8 cellular contexts compared by ENCODE assay signal in the genomic region with DNA sequence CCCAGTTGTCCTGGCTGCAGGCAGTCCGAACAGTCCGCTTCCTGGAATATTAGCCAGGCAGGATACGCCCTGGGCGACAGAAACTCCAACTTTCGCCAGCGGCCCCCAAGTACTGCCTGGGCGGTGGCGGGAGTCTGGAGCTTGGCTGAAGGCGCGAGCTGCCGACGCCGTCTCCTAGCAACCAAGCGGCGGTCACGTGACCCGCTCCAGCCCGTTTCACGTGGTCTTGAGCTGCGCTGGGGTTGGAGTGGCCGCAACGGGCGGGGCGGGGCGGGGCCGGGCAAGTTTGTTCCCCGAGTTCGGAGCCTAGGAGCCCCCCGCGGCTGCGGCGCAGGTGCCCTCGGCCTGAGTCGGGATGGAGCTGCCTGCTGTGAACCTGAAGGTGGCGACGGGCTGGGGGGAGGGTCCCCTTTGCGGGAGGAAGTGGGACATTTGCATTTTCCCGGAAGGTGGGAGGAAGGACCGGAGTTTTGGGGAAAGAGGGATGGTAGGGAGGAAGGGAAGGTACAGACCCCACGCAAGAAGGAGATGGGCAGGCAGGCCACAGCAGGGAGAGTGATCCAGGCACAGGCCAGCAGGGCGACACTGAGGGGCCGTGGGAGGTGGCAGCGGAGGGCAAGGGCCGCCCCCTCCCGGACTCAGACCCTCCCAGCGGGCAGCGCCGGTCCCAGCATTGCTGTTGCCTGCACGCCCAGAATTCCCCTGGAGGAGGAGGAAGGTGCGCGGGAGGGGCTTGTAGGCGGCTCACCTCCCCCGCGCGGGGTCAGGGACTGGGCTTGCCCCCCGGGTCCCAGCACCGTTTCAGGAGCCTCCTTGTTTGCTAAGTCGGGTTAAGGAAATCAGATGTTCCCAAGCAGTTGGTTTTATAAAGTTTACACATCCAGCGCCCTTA. TPM values are rescaled to one million over a fixed set of nuclear protein-coding genes. Genes with fewer than 3 reads are reported as not detected.
DNase-seq lines count a peak whose midpoint lies in the region; ATAC-seq and TF ChIP-seq lines count a peak whose summit lies in the region.

A gene with protein sequence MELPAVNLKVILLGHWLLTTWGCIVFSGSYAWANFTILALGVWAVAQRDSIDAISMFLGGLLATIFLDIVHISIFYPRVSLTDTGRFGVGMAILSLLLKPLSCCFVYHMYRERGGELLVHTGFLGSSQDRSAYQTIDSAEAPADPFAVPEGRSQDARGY (plus strand): TSS at position 283 of the 892 bp plus-strand sequence. CDS start 73 bp downstream, at position 356.

- H3K4me2 ChIP-seq in neural cell (ENCODE audit: low read length) = peak within 1 kb of the TSS; percentile 74

- no peaks in the 10 kb centered on the region for H3K9me3 ChIP-seq in neural cell (ENCODE audit: low read length)

- no peaks in the 10 kb centered on the region for H3K27me3 ChIP-seq in neural cell (ENCODE audit: insufficient read depth, low read depth, low read length)

- no peak for TF ChIP-seq EP300 in neural cell (conservative IDR thresholded peaks at IDR 0.05; ENCODE audit: poor library complexity, severe bottlenecking)

- peak; percentile 96 for DNase-seq in COLO668 (lab: John Stamatoyannopoulos, UW; ENCODE audit: unreplicated experiment)
- DNase-seq in LNCaP clone FGC (ENCODE audit: low read depth) = peak; percentile 72
- peak; percentile 51 for DNase-seq in SIG-M5 (lab: John Stamatoyannopoulos, UW)
- peak; percentile 80 for DNase-seq in activated gamma-delta T cell (lab: John Stamatoyannopoulos, UW)
- peak; percentile 91 for DNase-seq in fibroblast of villous mesenchyme (ENCODE audit: low read depth)
- peak; percentile 75 to 90 for DNase-seq in stimulated activated naive CD8-positive, alpha-beta T cell treated with anti-CD3 and anti-CD28 coated beads, Interleukin-15, amount 100 ng/mL, for 72 hours

- peak within 1 kb of the TSS; percentile 94 to 95 for H3K4me3 Mint-ChIP-seq in stimulated activated naive CD8-positive, alpha-beta T cell treated with anti-CD3 and anti-CD28 coated beads, Interleukin-15, amount 100 ng/mL, for 72 hours

- no peak for TF ChIP-seq RAD21 in neural cell (conservative IDR thresholded peaks at IDR 0.05)

- H2AFZ ChIP-seq in neural cell (ENCODE audit: low read depth, low read length) = peak within 1 kb of the TSS; percentile 65

- peak; percentile 58 for ATAC-seq in GM21515 (IDR thresholded peaks at IDR 0.05; ENCODE audit: unreplicated experiment)
- ATAC-seq in stimulated activated naive CD8-positive, alpha-beta T cell treated with anti-CD3 and anti-CD28 coated beads, Interleukin-15, amount 100 ng/mL, for 72 hours = peak; percentile 82

- no peaks in the 10 kb centered on the region for H4K20me1 ChIP-seq in neural cell (ENCODE audit: insufficient read depth)

- H3K9ac ChIP-seq in neural cell (ENCODE audit: low read length) = peak within 1 kb of the TSS; percentile 38

- no peaks in the 10 kb centered on the region for H3K9me2 ChIP-seq in neural cell (ENCODE audit: insufficient read depth, low read length)

- H3K27me3 Mint-ChIP-seq in stimulated activated naive CD8-positive, alpha-beta T cell treated with anti-CD3 and anti-CD28 coated beads, Interleukin-15, amount 100 ng/mL, for 72 hours = no peaks in the 10 kb centered on the region

- H3K4me3 ChIP-seq in LNCaP clone FGC (ENCODE audit: low read depth, low read length) (peak within 1 kb of the TSS; percentile 88), fibroblast of villous mesenchyme (ENCODE audit: low read depth, low read length) (peak within 1 kb of the TSS; percentile 98), neural cell (ENCODE audit: low read length) (peak within 1 kb of the TSS; percentile 74)

- no peak within 1 kb of the TSS for H3K27ac ChIP-seq in neural cell (ENCODE audit: low read length)

- no peaks in the 10 kb centered on the region for H3K9me3 Mint-ChIP-seq in stimulated activated naive CD8-positive, alpha-beta T cell treated with anti-CD3 and anti-CD28 coated beads, Interleukin-15, amount 100 ng/mL, for 72 hours

- H3K79me2 ChIP-seq in neural cell (replicated peaks; ENCODE audit: insufficient read depth, low read length) = no peaks in the 10 kb centered on the region

- no peak for TF ChIP-seq CTCF in LNCaP clone FGC (IDR thresholded peaks at IDR 0.05; ENCODE audit: control insufficient read depth, extremely low read depth, insufficient read depth)
- TF ChIP-seq CTCF in fibroblast of villous mesenchyme (IDR thresholded peaks at IDR 0.05; ENCODE audit: insufficient read depth, low read depth, low read length) = no peak
- no peak for TF ChIP-seq CTCF in neural cell (IDR thresholded peaks at IDR 0.05; ENCODE audit: poor library complexity, severe bottlenecking)

- H3K4me1 Mint-ChIP-seq in stimulated activated naive CD8-positive, alpha-beta T cell treated with anti-CD3 and anti-CD28 coated beads, Interleukin-15, amount 100 ng/mL, for 72 hours = peaks cover 79% of the 10 kb centered on the region

- no peaks in the 10 kb centered on the region for H3K36me3 ChIP-seq in neural cell (ENCODE audit: insufficient read depth, low read length)

- H3F3A ChIP-seq in neural cell (ENCODE audit: insufficient read depth, low read length, poor library complexity, severe bottlenecking) = no peaks in the 10 kb centered on the region

- H3K27ac Mint-ChIP-seq in stimulated activated naive CD8-positive, alpha-beta T cell treated with anti-CD3 and anti-CD28 coated beads, Interleukin-15, amount 100 ng/mL, for 72 hours = peak within 1 kb of the TSS; percentile 98

TF ChIP-seq in neural cell, 6 proteins besides CTCF, POLR2A, EP300 and RAD21:
- TF ChIP-seq SMC3 (conservative IDR thresholded peaks at IDR 0.05; ENCODE audit: poor library complexity) (no peak), POLR2AphosphoS5 (IDR thresholded peaks at IDR 0.05) (no peak), MXI1 (conservative IDR thresholded peaks at IDR 0.05; ENCODE audit: poor library complexity, severe bottlenecking) (peak; percentile 85)
- TF ChIP-seq, protein P1, sequence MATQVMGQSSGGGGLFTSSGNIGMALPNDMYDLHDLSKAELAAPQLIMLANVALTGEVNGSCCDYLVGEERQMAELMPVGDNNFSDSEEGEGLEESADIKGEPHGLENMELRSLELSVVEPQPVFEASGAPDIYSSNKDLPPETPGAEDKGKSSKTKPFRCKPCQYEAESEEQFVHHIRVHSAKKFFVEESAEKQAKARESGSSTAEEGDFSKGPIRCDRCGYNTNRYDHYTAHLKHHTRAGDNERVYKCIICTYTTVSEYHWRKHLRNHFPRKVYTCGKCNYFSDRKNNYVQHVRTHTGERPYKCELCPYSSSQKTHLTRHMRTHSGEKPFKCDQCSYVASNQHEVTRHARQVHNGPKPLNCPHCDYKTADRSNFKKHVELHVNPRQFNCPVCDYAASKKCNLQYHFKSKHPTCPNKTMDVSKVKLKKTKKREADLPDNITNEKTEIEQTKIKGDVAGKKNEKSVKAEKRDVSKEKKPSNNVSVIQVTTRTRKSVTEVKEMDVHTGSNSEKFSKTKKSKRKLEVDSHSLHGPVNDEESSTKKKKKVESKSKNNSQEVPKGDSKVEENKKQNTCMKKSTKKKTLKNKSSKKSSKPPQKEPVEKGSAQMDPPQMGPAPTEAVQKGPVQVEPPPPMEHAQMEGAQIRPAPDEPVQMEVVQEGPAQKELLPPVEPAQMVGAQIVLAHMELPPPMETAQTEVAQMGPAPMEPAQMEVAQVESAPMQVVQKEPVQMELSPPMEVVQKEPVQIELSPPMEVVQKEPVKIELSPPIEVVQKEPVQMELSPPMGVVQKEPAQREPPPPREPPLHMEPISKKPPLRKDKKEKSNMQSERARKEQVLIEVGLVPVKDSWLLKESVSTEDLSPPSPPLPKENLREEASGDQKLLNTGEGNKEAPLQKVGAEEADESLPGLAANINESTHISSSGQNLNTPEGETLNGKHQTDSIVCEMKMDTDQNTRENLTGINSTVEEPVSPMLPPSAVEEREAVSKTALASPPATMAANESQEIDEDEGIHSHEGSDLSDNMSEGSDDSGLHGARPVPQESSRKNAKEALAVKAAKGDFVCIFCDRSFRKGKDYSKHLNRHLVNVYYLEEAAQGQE (IDR thresholded peaks at IDR 0.05; ENCODE audit: borderline replicate concordance) = no peak

RNA-seq across cellular contexts. Expression of the gene that starts here (rescaled TPM):
- 38.9 and 41.9 TPM in 2 replicates for total RNA-seq in fibroblast of villous mesenchyme
- 4.4 and 5.7 TPM in 2 replicates for polyA plus RNA-seq in neural cell
- polyA minus RNA-seq in neural cell = 2.2 and 3.4 TPM in 2 replicates
